Comparison of ENCODE assay signal across 8 cellular contexts in the genomic region with DNA sequence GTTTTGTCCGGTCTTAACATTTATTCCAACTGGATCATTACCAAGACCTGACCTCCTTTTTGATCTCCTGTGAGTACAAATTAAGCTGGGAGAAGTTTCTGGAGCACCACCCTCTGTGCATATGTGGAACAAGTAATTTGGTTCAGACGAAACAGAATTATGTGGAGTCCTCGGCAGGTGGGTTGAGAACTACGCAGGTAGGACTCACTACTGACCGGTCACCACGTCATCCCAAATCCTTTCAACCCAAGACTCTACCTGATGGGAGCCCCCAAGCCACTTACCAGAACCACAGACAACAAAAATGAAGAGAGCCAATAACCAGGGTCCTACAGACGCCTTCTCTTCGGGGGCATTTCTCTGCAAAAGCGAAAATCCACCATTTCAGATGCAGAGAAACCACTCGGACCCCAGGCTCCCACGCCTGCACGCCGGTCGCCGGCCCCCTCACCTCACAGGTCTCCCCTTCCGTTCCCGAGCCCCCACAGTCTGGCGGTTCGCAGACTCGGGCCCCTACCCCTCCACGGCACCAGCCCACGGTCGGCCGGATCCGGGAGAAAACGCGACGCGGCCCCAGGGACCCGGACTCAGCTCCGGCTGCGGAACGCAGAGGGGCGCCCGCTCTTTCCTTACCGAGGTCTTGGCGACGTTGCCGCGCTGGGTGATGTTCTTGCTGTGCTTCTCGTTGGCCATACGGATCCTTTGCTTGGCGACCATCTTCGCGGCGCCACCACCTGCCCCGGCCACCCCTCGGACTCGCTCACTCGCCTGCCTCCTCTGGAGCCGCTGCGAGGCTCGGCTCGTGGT. TPM values are rescaled to one million over a fixed set of nuclear protein-coding genes. Genes with fewer than 3 reads are reported as not detected.
DNase-seq lines count a peak whose midpoint lies in the region; ATAC-seq and TF ChIP-seq lines count a peak whose summit lies in the region.

No MANE protein-coding gene starts in this region.

- DNase-seq in Daoy (ENCODE audit: low read depth) (peak; percentile 7), H4 (ENCODE audit: low spot score) (peak; percentile 20), NCI-H460 (ENCODE audit: extremely low read depth, low read depth) (peak; percentile 8), head of caudate nucleus (peak in 38 of 42 donors; percentile 19 to 76 (median 50))
- peak; percentile 47 for DNase-seq in activated naive CD4-positive, alpha-beta T cell treated with Interleukin-2 at 50 U/mL for 16 hours

- intact Hi-C loops in head of caudate nucleus (cut with DNase I) = loop anchor here (1.0 to 5.0 kb wide), 3 partner anchors 58 to 217 kb away; a partner anchor contains a TSS

- H3K4me3 ChIP-seq in parathyroid adenoma (ENCODE audit: low read depth, low read length) = peak overlapping the region; percentile 91

- H3K36me3 ChIP-seq in parathyroid adenoma (ENCODE audit: control insufficient read depth, insufficient read depth, low read length) = no peaks in the 10 kb centered on the region

- peak overlapping the region; percentile 97 for H2AFZ ChIP-seq in parathyroid adenoma

- peak overlapping the region; percentile 82 for H3K4me2 ChIP-seq in parathyroid adenoma (ENCODE audit: low read length)

- peak overlapping the region; percentile 98 for H3K27ac ChIP-seq in parathyroid adenoma

- H3K27me3 ChIP-seq in parathyroid adenoma (ENCODE audit: control insufficient read depth, insufficient read depth, low read length) = no peaks in the 10 kb centered on the region

- H3K9me3 ChIP-seq in parathyroid adenoma (ENCODE audit: control insufficient read depth, low read length) = no peaks in the 10 kb centered on the region

- peaks cover 24% of the 10 kb centered on the region for H3K79me2 ChIP-seq in parathyroid adenoma

- H3K9ac ChIP-seq in parathyroid adenoma = peak overlapping the region; percentile 97

- ATAC-seq in HG03097 (IDR thresholded peaks at IDR 0.05; ENCODE audit: low FRiP score, unreplicated experiment) = no peak
- ATAC-seq in HG03565 (IDR thresholded peaks at IDR 0.05; ENCODE audit: unreplicated experiment) = no peak

- peaks cover 6% of the 10 kb centered on the region for H3K4me1 ChIP-seq in parathyroid adenoma

- no peak for TF ChIP-seq CTCF in parathyroid adenoma (IDR thresholded peaks at IDR 0.05)

RNA-seq across cellular contexts. Expression of a gene that starts 0.7 kb away (rescaled TPM):
- 375 and 487 TPM in 2 replicates for total RNA-seq in Daoy (2014; rRNA removed; shearing (Covaris generic))
- total RNA-seq in H4 (2014; rRNA removed; shearing (Covaris generic)) = 138 and 159 TPM in 2 replicates
- total RNA-seq in NCI-H460 (2014; rRNA removed; shearing (Covaris generic)) = 144 and 167 TPM in 2 replicates
- polyA plus RNA-seq in NCI-H460 (2014; cell fraction: nucleus; rRNA removed) = 138 and 154 TPM in 2 replicates

RNA-seq across cellular contexts. Expression of a gene that starts 1.0 kb away (rescaled TPM):
- 228 and 245 TPM in 2 replicates for total RNA-seq in Daoy (2014; rRNA removed; shearing (Covaris generic))
- total RNA-seq in H4 (2014; rRNA removed; shearing (Covaris generic)) = 167 and 230 TPM in 2 replicates
- total RNA-seq in NCI-H460 (2014; rRNA removed; shearing (Covaris generic)) = 186 and 192 TPM in 2 replicates
- polyA plus RNA-seq in NCI-H460 (2014; cell fraction: nucleus; rRNA removed) = 102 and 160 TPM in 2 replicates

RNA-seq across cellular contexts. Expression of a gene that starts 57.5 kb away (rescaled TPM):
- 201 and 204 TPM in 2 replicates for total RNA-seq in Daoy (2014; rRNA removed; shearing (Covaris generic))
- total RNA-seq in H4 (2014; rRNA removed; shearing (Covaris generic)) = 165 and 187 TPM in 2 replicates
- total RNA-seq in NCI-H460 (2014; rRNA removed; shearing (Covaris generic)) = 91.4 and 101 TPM in 2 replicates
- polyA plus RNA-seq in NCI-H460 (2014; cell fraction: nucleus; rRNA removed) = 26.9 and 31.5 TPM in 2 replicates
